27 cellular contexts compared by ENCODE assay signal in the genomic region with DNA sequence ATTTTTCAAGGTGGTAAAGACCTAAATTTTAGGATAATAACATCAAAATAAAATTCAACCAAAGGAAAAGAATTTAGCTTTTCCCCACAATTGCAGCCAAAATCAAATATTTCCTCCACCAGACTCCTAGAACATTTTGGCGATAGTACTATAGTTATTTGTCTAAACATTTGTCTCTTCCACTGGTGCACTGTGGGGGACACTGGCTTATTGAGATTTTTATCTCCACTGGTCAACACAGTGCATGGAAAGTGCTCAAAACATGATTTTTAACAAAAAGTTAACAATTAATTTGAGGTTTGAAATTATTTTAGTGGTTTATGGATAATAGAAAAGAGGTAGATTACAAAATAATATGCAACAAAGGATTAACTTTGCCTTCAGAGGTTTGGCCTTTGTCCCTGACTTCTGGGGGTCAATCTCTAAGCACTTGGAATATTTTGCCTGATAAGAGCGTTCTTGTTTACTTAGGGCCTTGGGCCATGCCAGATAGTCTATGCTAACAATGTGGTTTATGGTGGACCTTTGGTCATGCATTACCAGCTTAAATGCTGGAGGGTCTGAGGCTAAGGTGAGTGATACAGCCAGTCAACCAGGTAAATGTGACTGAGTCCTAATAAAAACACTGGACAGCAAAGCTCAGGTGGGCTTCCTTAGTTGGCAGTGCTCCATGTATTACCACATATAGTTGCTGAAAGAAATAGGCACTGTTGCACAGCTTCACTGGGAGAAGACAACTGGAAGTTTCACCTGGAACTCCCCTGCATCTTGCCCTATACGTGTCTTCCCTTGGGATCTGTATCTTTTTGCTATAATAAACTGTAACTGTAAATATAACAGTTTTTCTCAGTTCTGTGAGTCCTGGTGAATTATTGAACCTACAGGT.
"Had no signal": no experiment of that assay in that cellular context is flagged by ENCODE, and none has a peak within 500 bp of the region (broad histone marks: within the 10 kb centered on the region; RNA-seq: fewer than 3 reads in every experiment).

No MANE protein-coding gene starts in this region.

- H3K4me1 Mint-ChIP-seq: endodermal cell; naive B cell; neural crest cell; stimulated activated effector memory CD8-positive, alpha-beta T cell treated with anti-CD3 and anti-CD28 coated beads, Interleukin-12 subunit alpha, Interleukin-12 subunit beta, amount 100 ng/mL, for 72 hours had no signal

- H3K4me1 ChIP-seq: colonic mucosa, gastrocnemius medialis, heart left ventricle, pancreas, stomach, thyroid gland, vagina had no signal

- H3K27me3 Mint-ChIP-seq: dendritic cell treated with granulocyte-macrophage colony-stimulating factor and Interleukin-4, amounts not matched to agents 40 ng/mL and 50 ng/mL, for 4 days; natural killer cell treated with Interleukin-12 subunit alpha and Interleukin-12 subunit beta and Interleukin-15 and Interleukin-18, amount 100 ng/mL, for 72 hours had no signal

- ATAC-seq: esophagus mucosa; gastrocnemius medialis; heart left ventricle; mucosa of descending colon; natural killer cell treated with Interleukin-12 subunit alpha and Interleukin-12 subunit beta and Interleukin-15 and Interleukin-18, amount 100 ng/mL, for 72 hours; pancreas; sciatic nerve; stimulated activated effector memory CD8-positive, alpha-beta T cell treated with anti-CD3 and anti-CD28 coated beads, Interleukin-12 subunit alpha, Interleukin-12 subunit beta, amount 100 ng/mL, for 72 hours had no signal

- DNase-seq: colonic mucosa; effector CD8-positive, alpha-beta T cell; endodermal cell; foreskin fibroblast; gastrocnemius medialis; heart left ventricle; hippocampal formation; mesenchymal stem cell; mucosa of descending colon; naive B cell; pancreas; stimulated activated CD4-positive, alpha-beta T cell treated with anti-CD3 and anti-CD28 coated beads, Interleukin-2, amount 100 ng/mL, for 24 hours; stimulated activated CD4-positive, alpha-beta T cell treated with anti-CD3 and anti-CD28 coated beads, Interleukin-4, amount 100 ng/mL, for 24 hours; stimulated activated naive CD4-positive, alpha-beta T cell treated with Interleukin-2 at 50 U/mL for 16 hours; stomach; thyroid gland had no signal

- H3K27ac ChIP-seq: colonic mucosa, epithelial cell of prostate, gastrocnemius medialis, heart left ventricle, neutrophil, pancreas, stomach, thyroid gland, vagina had no signal

- H3K27ac Mint-ChIP-seq: dendritic cell treated with granulocyte-macrophage colony-stimulating factor and Interleukin-4, amounts not matched to agents 40 ng/mL and 50 ng/mL, for 4 days; endodermal cell; mesothelial cell of epicardium; naive B cell; natural killer cell treated with Interleukin-12 subunit alpha and Interleukin-12 subunit beta and Interleukin-15 and Interleukin-18, amount 100 ng/mL, for 72 hours; stimulated activated effector memory CD8-positive, alpha-beta T cell treated with anti-CD3 and anti-CD28 coated beads, Interleukin-12 subunit alpha, Interleukin-12 subunit beta, amount 100 ng/mL, for 72 hours had no signal

- FAIRE-seq: islet of Langerhans, pancreas had no signal

- H3K27me3 ChIP-seq: colonic mucosa, gastrocnemius medialis, heart left ventricle, neutrophil, pancreas, stomach, thyroid gland, vagina had no signal

- H3K4me3 ChIP-seq: colonic mucosa, gastrocnemius medialis, heart left ventricle, mucosa of descending colon, pancreas, stomach, thyroid gland, vagina had no signal

- H3K9me3 Mint-ChIP-seq: dendritic cell treated with granulocyte-macrophage colony-stimulating factor and Interleukin-4, amounts not matched to agents 40 ng/mL and 50 ng/mL, for 4 days; endodermal cell had no signal

- H3K4me3 Mint-ChIP-seq: dendritic cell treated with granulocyte-macrophage colony-stimulating factor and Interleukin-4, amounts not matched to agents 40 ng/mL and 50 ng/mL, for 4 days; endodermal cell; mesothelial cell of epicardium; naive B cell; natural killer cell treated with Interleukin-12 subunit alpha and Interleukin-12 subunit beta and Interleukin-15 and Interleukin-18, amount 100 ng/mL, for 72 hours; neural crest cell; stimulated activated effector memory CD8-positive, alpha-beta T cell treated with anti-CD3 and anti-CD28 coated beads, Interleukin-12 subunit alpha, Interleukin-12 subunit beta, amount 100 ng/mL, for 72 hours had no signal

- H3K9me3 ChIP-seq: colonic mucosa, gastrocnemius medialis, mucosa of descending colon, neutrophil, pancreas, stomach, thyroid gland, vagina had no signal

- H3K36me3 Mint-ChIP-seq: mesothelial cell of epicardium; natural killer cell treated with Interleukin-12 subunit alpha and Interleukin-12 subunit beta and Interleukin-15 and Interleukin-18, amount 100 ng/mL, for 72 hours; stimulated activated effector memory CD8-positive, alpha-beta T cell treated with anti-CD3 and anti-CD28 coated beads, Interleukin-12 subunit alpha, Interleukin-12 subunit beta, amount 100 ng/mL, for 72 hours had no signal

- H3K36me3 ChIP-seq: colonic mucosa, gastrocnemius medialis, heart left ventricle, neutrophil, pancreas, stomach, thyroid gland, vagina had no signal
